Comparison of ENCODE assay signal across 20 cellular contexts in the genomic region with DNA sequence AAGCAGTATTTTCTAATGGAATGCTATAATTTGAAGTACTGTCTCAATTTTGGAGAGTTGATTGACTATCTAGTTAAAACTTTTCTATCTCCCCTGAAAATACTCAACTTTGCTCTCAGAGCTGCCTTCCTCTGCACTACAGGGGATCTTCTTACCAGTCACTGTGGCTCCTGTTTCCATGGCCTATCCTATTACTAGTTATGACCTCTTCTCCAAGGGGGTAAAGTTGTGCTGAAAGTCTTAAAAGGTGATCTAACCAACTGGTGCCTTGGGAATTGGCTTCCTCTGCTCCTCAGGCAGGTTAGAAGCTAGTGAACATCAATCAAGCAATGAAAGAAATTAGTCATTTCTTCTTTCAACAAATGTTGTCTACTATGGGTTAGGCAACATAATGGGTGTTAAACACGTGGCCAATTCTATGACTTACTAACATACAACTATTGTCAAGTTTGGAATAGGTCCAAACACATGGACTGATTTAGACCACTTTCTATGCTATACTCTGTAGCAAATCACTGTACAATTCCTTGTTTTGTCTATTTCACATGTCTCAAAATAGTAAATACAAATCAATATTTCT.
"Had no signal": no experiment of that assay in that cellular context is flagged by ENCODE, and none has a peak within 500 bp of the region (broad histone marks: within the 10 kb centered on the region; RNA-seq: fewer than 3 reads in every experiment).

No MANE protein-coding gene starts in this region.

- H3K27me3 ChIP-seq: spleen, upper lobe of left lung had no signal

- H3K27me3 Mint-ChIP-seq: progenitor cell of endocrine pancreas had no signal

- H3K4me3 ChIP-seq: lower lobe of right lung, spleen, upper lobe of left lung had no signal

- H3K36me3 Mint-ChIP-seq: activated naive CD4-positive, alpha-beta T cell treated with anti-CD3 and anti-CD28 coated beads, Interleukin-2, amount 50 U/mL, for 72 hours; brain; naive thymus-derived CD8-positive, alpha-beta T cell had no signal

- DNase-seq: activated CD4-positive, alpha-beta T cell treated with anti-CD3 and anti-CD28 coated beads for 1 hour; activated CD4-positive, alpha-beta T cell treated with anti-CD3 and anti-CD28 coated beads, Interleukin-2, amount 50 U/mL, for 1 hour; activated CD8-positive, alpha-beta T cell treated with anti-CD3 and anti-CD28 coated beads, Interleukin-2, amount 10 ng/mL, durations not matched to agents 7 days and 5 days; activated gamma-delta T cell treated with Interleukin-2 at 50 U/mL for 16 hours; aorta; dermis blood vessel endothelial cell; effector CD8-positive, alpha-beta T cell; kidney; lower lobe of right lung; naive thymus-derived CD8-positive, alpha-beta T cell; spleen; stimulated activated CD4-positive, alpha-beta T cell treated with anti-CD3 and anti-CD28 coated beads, Interleukin-4, amount 100 ng/mL, for 4 hours; stimulated activated naive CD8-positive, alpha-beta T cell treated with anti-CD3 and anti-CD28 coated beads, Interleukin-15, Interleukin-2, amounts not matched to agents 100 U/mL and 50 U/mL, for 24 hours; T-helper 1 cell; upper lobe of left lung; WERI-Rb-1 had no signal

- H3K27ac Mint-ChIP-seq: activated CD8-positive, alpha-beta T cell treated with anti-CD3 and anti-CD28 coated beads, Interleukin-2, amount 10 ng/mL, durations not matched to agents 7 days and 5 days; activated naive CD4-positive, alpha-beta T cell treated with anti-CD3 and anti-CD28 coated beads, Interleukin-2, amount 50 U/mL, for 72 hours; brain; naive thymus-derived CD8-positive, alpha-beta T cell; progenitor cell of endocrine pancreas had no signal

- H3K27ac ChIP-seq: lower lobe of right lung, spleen, upper lobe of left lung, WERI-Rb-1 had no signal

- H3K36me3 ChIP-seq: lower lobe of right lung, spleen, upper lobe of left lung, WERI-Rb-1 had no signal

- H3K4me1 ChIP-seq: lower lobe of right lung, spleen, upper lobe of left lung had no signal

- ATAC-seq: activated CD8-positive, alpha-beta T cell treated with anti-CD3 and anti-CD28 coated beads, Interleukin-2, amount 10 ng/mL, durations not matched to agents 7 days and 5 days; activated naive CD4-positive, alpha-beta T cell treated with anti-CD3 and anti-CD28 coated beads, Interleukin-2, amount 50 U/mL, for 72 hours; esophagus mucosa; lower lobe of right lung; naive thymus-derived CD8-positive, alpha-beta T cell; stimulated activated naive CD8-positive, alpha-beta T cell treated with anti-CD3 and anti-CD28 coated beads, Interleukin-15, Interleukin-2, amounts not matched to agents 100 U/mL and 50 U/mL, for 24 hours had no signal

- H3K4me3 Mint-ChIP-seq: activated CD8-positive, alpha-beta T cell treated with anti-CD3 and anti-CD28 coated beads, Interleukin-2, amount 10 ng/mL, durations not matched to agents 7 days and 5 days; brain; naive thymus-derived CD8-positive, alpha-beta T cell had no signal

- H3K9me3 Mint-ChIP-seq: brain had no signal

- H3K4me1 Mint-ChIP-seq: naive thymus-derived CD8-positive, alpha-beta T cell had no signal
